ENCODE assay signal across 16 cellular contexts in the genomic region with DNA sequence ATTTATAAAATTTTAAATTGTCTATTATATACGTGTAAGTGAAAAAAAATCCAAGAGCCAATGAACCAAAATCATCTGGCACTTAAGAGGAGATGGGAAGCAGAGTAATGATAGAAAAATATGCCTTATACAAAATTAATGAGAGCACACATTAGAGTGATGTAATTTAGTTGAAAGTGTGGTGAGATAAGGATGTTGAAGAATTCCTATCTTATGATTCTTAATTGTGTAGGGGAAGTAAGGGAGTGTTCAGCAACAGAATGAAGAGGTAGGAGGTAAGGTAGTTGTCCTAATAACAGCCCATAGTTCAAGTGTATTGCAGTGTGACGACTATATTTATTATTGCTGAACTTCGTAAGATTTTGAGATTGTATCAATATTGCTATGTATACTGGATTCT.
DNase-seq lines count a peak whose midpoint lies in the region; ATAC-seq and TF ChIP-seq lines count a peak whose summit lies in the region.
"Had no signal": no experiment of that assay in that cellular context is flagged by ENCODE, and none has a peak within 500 bp of the region (broad histone marks: within the 10 kb centered on the region; RNA-seq: fewer than 3 reads in every experiment).

No MANE protein-coding gene starts in this region.

- peak; percentile 48 for ATAC-seq in omental fat pad (ENCODE audit: low FRiP score)
- no peak for ATAC-seq in HG03565 (IDR thresholded peaks at IDR 0.05; ENCODE audit: unreplicated experiment)
- no peak for ATAC-seq in HG03135 (IDR thresholded peaks at IDR 0.05; ENCODE audit: unreplicated experiment)
- ATAC-seq: GM23338 had no signal

- no peak overlapping the region for H3K27ac ChIP-seq in RWPE1

- POLR2A ChIA-PET in RWPE1 (lab: Yijun Ruan, JAX; ENCODE audit: low non-redundant PET): no interaction called here

- DNase-seq in amniotic epithelial cell (ENCODE audit: low read depth): peak; percentile 83
- DNase-seq in epithelial cell of esophagus (ENCODE audit: low read depth): peak; percentile 3
- DNase-seq in omental fat pad (ENCODE audit: low spot score): no peak
- no peak for DNase-seq in RWPE1 (ENCODE audit: low spot score)
- DNase-seq: C1 segment of cervical spinal cord; Calu3; CD4-positive, alpha-beta memory T cell; COR-L47; DMS53; DMS79 treated with DMSO at 0.1 percent for 48 hours; GF-D8; HFFc6 had no signal

- TF ChIP-seq CTCF in epithelial cell of esophagus (IDR thresholded peaks at IDR 0.05; ENCODE audit: insufficient read depth, low read depth, low read length, missing control alignments) (no peak), omental fat pad (IDR thresholded peaks at IDR 0.05) (no peak), RWPE1 (conservative IDR thresholded peaks at IDR 0.05; ENCODE audit: low read depth) (no peak)

- CTCF ChIA-PET in RWPE1 (lab: Yijun Ruan, JAX): no interaction called here

- no peak overlapping the region for H3K4me3 ChIP-seq in epithelial cell of esophagus (ENCODE audit: low read length)
- H3K4me3 ChIP-seq: GM23338, HAP-1 had no signal

Comparison
In these comparisons a context has a peak if more than half of its experiments do, and no peak if none do; other contexts are left out.
1. DNase-seq: peak in amniotic epithelial cell (single experiment) and epithelial cell of esophagus (single experiment); none in omental fat pad (single experiment) and RWPE1 (single experiment).